In the genomic region with DNA sequence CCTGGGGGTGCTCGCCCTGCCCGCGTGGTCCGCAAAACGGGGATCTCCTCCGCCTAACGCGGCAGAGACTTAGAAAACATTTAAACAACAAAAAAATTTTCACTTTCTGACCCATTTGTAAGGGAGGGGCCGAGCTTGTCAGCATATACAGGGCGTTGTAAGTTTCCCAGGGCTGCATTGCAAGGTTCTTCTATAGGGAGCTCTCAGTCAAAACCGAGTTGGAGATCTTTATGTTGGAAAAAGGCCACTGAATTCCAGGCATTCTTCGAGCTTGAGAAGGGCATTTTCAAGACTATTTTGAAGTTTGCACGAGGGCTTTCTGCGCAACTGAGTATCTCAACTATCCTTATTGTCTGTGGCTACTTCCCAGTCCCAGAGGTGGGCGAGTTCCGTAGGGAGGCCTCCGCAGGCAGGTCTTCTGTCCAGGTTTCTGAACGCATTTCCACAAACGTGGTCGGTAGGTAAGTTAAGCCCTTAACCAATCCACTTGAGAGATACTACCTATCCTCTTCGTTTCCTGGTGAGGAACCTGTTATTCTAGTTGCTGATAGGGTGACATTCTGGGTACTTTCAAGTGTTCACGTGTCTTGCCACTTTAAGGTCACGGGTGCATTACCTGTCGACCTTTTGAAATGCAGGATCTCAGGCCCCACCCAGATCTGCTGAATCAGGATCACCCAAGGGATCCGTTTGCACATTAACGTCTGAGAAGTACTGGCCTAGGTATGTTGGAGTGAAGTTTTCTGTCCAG, we compare ENCODE assay signal across 8 cellular contexts. TPM values are rescaled to one million over a fixed set of nuclear protein-coding genes. Genes with fewer than 3 reads are reported as not detected.
DNase-seq lines count a peak whose midpoint lies in the region; ATAC-seq and TF ChIP-seq lines count a peak whose summit lies in the region.

No MANE protein-coding gene starts in this region.

- no peak for DNase-seq in T-helper 2 cell treated with Interferon-gamma antibody and Interleukin-4, amounts not matched to agents 5 μg/mL and 100 μg/mL, for 36 hours (ENCODE audit: low spot score)
- DNase-seq in T-helper 2 cell (no peak), NCI-H128 (lab: John Stamatoyannopoulos, UW; ENCODE audit: unreplicated experiment) (peak; percentile 16), astrocyte of the spinal cord (ENCODE audit: low read depth, low spot score) (peak; percentile 84), immature natural killer cell (no peak)
- peak in 1 of 2 donors; percentile 44 for DNase-seq in stimulated activated effector memory CD8-positive, alpha-beta T cell treated with anti-CD3 and anti-CD28 coated beads, Interleukin-12 subunit alpha, Interleukin-12 subunit beta, amount 100 ng/mL, for 72 hours (ENCODE audit: low spot score in 2 of 2)
- DNase-seq in activated CD4-positive, alpha-beta T cell treated with anti-CD3 and anti-CD28 coated beads for 48 hours = no peak

- peaks cover 12% of the 10 kb centered on the region for H3K4me1 Mint-ChIP-seq in T-helper 2 cell treated with Interferon-gamma antibody and Interleukin-4, amounts not matched to agents 5 μg/mL and 100 μg/mL, for 36 hours (ENCODE audit: low read depth)
- H3K4me1 Mint-ChIP-seq in immature natural killer cell = peaks cover 15 to 17% of the 10 kb centered on the region in 2 donors
- peaks cover 18% of the 10 kb centered on the region for H3K4me1 Mint-ChIP-seq in stimulated activated effector memory CD8-positive, alpha-beta T cell treated with anti-CD3 and anti-CD28 coated beads, Interleukin-12 subunit alpha, Interleukin-12 subunit beta, amount 100 ng/mL, for 72 hours

- no peak for ATAC-seq in stimulated activated effector memory CD8-positive, alpha-beta T cell treated with anti-CD3 and anti-CD28 coated beads, Interleukin-12 subunit alpha, Interleukin-12 subunit beta, amount 100 ng/mL, for 72 hours
- no peak for ATAC-seq in GM18870 (IDR thresholded peaks at IDR 0.05; ENCODE audit: unreplicated experiment)

- H3K27me3 Mint-ChIP-seq in T-helper 2 cell treated with Interferon-gamma antibody and Interleukin-4, amounts not matched to agents 5 μg/mL and 100 μg/mL, for 36 hours (ENCODE audit: low read depth) = peaks cover 9% of the 10 kb centered on the region
- H3K27me3 Mint-ChIP-seq in immature natural killer cell (ENCODE audit: low read depth in 3 of 3) = no peaks in the 10 kb centered on the region

- H3K36me3 Mint-ChIP-seq in T-helper 2 cell treated with Interferon-gamma antibody and Interleukin-4, amounts not matched to agents 5 μg/mL and 100 μg/mL, for 36 hours (ENCODE audit: low read depth) = no peaks in the 10 kb centered on the region
- no peaks in the 10 kb centered on the region for H3K36me3 Mint-ChIP-seq in immature natural killer cell
- H3K36me3 Mint-ChIP-seq in stimulated activated effector memory CD8-positive, alpha-beta T cell treated with anti-CD3 and anti-CD28 coated beads, Interleukin-12 subunit alpha, Interleukin-12 subunit beta, amount 100 ng/mL, for 72 hours = no peaks in the 10 kb centered on the region

- H3K9me3 Mint-ChIP-seq in T-helper 2 cell treated with Interferon-gamma antibody and Interleukin-4, amounts not matched to agents 5 μg/mL and 100 μg/mL, for 36 hours = no peaks in the 10 kb centered on the region
- H3K9me3 Mint-ChIP-seq in immature natural killer cell = no peaks in the 10 kb centered on the region
- no peaks in the 10 kb centered on the region for H3K9me3 Mint-ChIP-seq in stimulated activated effector memory CD8-positive, alpha-beta T cell treated with anti-CD3 and anti-CD28 coated beads, Interleukin-12 subunit alpha, Interleukin-12 subunit beta, amount 100 ng/mL, for 72 hours

- no peak for TF ChIP-seq CTCF in astrocyte of the spinal cord (IDR thresholded peaks at IDR 0.05; ENCODE audit: low read depth, low read length)

- H3K4me3 Mint-ChIP-seq in T-helper 2 cell treated with Interferon-gamma antibody and Interleukin-4, amounts not matched to agents 5 μg/mL and 100 μg/mL, for 36 hours = peak overlapping the region; percentile 97
- peak overlapping the region; percentile 88 to 97 (median 96) for H3K4me3 Mint-ChIP-seq in immature natural killer cell
- H3K4me3 Mint-ChIP-seq in stimulated activated effector memory CD8-positive, alpha-beta T cell treated with anti-CD3 and anti-CD28 coated beads, Interleukin-12 subunit alpha, Interleukin-12 subunit beta, amount 100 ng/mL, for 72 hours = peak overlapping the region; percentile 80

- in situ Hi-C loops in astrocyte of the spinal cord (cut with HindIII; ENCODE audit: low sequenced_read_pairs) = no loop called here

- peak overlapping the region; percentile 75 for H3K4me3 ChIP-seq in astrocyte of the spinal cord (ENCODE audit: low read depth, low read length)

- H3K27ac Mint-ChIP-seq in T-helper 2 cell treated with Interferon-gamma antibody and Interleukin-4, amounts not matched to agents 5 μg/mL and 100 μg/mL, for 36 hours = peak overlapping the region; percentile 74
- H3K27ac Mint-ChIP-seq in immature natural killer cell = peak overlapping the region in 4 of 6 donors; percentile 23 to 80 (median 64)
- H3K27ac Mint-ChIP-seq in stimulated activated effector memory CD8-positive, alpha-beta T cell treated with anti-CD3 and anti-CD28 coated beads, Interleukin-12 subunit alpha, Interleukin-12 subunit beta, amount 100 ng/mL, for 72 hours = no peak overlapping the region

RNA-seq across cellular contexts. Expression of gene TJP2, which starts 51.5 kb away (rescaled TPM):
- 1 to 10 TPM; 1.5 to 4.9 (median 1.5) TPM for polyA plus RNA-seq in immature natural killer cell

Comparison
In these comparisons a context has a peak if more than half of its experiments do, and no peak if none do; other contexts are left out.
1. DNase-seq: peak in NCI-H128 (single experiment) and astrocyte of the spinal cord (single experiment); none in T-helper 2 cell treated with Interferon-gamma antibody and Interleukin-4, amounts not matched to agents 5 μg/mL and 100 μg/mL, for 36 hours (single experiment), T-helper 2 cell (0 of 5), immature natural killer cell (0 of 3) and activated CD4-positive, alpha-beta T cell treated with anti-CD3 and anti-CD28 coated beads for 48 hours (single experiment).
2. Peak in every context shown above with its lines, with median percentiles within 50 percentile points of each other: H3K4me3 Mint-ChIP-seq.